ENCODE assay signal across 8 cellular contexts in genomic region chr16:79769320-79770243, GRCh38.
A peak's percentile ranks its signal among the peaks of the same experiment; 100 is the strongest.
DNase-seq lines count a peak whose midpoint lies in the region; ATAC-seq and TF ChIP-seq lines count a peak whose summit lies in the region.

No MANE protein-coding gene starts in this region.

- ATAC-seq in naive B cell (ENCODE audit: low read depth in 2 of 2) (no peak), HG02938 (IDR thresholded peaks at IDR 0.05; ENCODE audit: unreplicated experiment) (no peak)

- peak overlapping the region in 4 of 6 donors; percentile 63 to 94 (median 81) for H3K27ac Mint-ChIP-seq in naive B cell

- DNase-seq in AG10803 (ENCODE audit: low read depth) (peak; percentile 12), coronary artery (ENCODE audit: low spot score) (no peak), naive B cell (no peak), NCI-H146 (lab: John Stamatoyannopoulos, UW) (no peak), GM13976 (ENCODE audit: low spot score) (no peak)
- no peak for DNase-seq in Jurkat, Clone E6-1 (ENCODE audit: low read depth, low spot score)
- DNase-seq in stimulated activated CD4-positive, alpha-beta T cell treated with anti-CD3 and anti-CD28 coated beads, Interleukin-4, amount 100 ng/mL, for 4 hours: no peak

- H3K4me1 Mint-ChIP-seq in naive B cell: peaks cover 15 to 33% (median 31%) of the 10 kb centered on the region in 3 donors

- H3K9me3 Mint-ChIP-seq in naive B cell: no peaks in the 10 kb centered on the region

- TF ChIP-seq CTCF in AG10803 (conservative IDR thresholded peaks at IDR 0.05; ENCODE audit: low read length) (no peak), coronary artery (IDR thresholded peaks at IDR 0.05) (no peak), GM13976 (IDR thresholded peaks at IDR 0.05; ENCODE audit: borderline replicate concordance, control extremely low read depth, extremely low read depth, insufficient read depth, missing control alignments) (no peak)

- in situ Hi-C loops in GM13976 (cut with MboI; ENCODE audit: low sequenced_read_pairs, unreplicated experiment): no loop called here

- peak overlapping the region; percentile 79 for H3K4me3 ChIP-seq in AG10803 (ENCODE audit: low read length)
- H3K4me3 ChIP-seq in Jurkat, Clone E6-1 (ENCODE audit: low read length): peak overlapping the region; percentile 62
- peak overlapping the region; percentile 82 for H3K4me3 ChIP-seq in coronary artery

- peak overlapping the region; percentile 81 to 96 (median 92) for H3K4me3 Mint-ChIP-seq in naive B cell

- no peaks in the 10 kb centered on the region for H3K36me3 Mint-ChIP-seq in naive B cell

- peaks cover 0 to 8% (median 0%) of the 10 kb centered on the region in 3 donors for H3K27me3 Mint-ChIP-seq in naive B cell

- peak overlapping the region; percentile 61 to 91 for H3K27ac ChIP-seq in coronary artery
